1 cellular context compared by ENCODE assay signal in genomic region chrX:150547511-150548115, GRCh38.
TF ChIP-seq lines count a peak whose summit lies in the region.

No MANE protein-coding gene starts in this region.

TF ChIP-seq in HepG2, 621 proteins besides CTCF, POLR2A, EP300 and RAD21 (continued from another document and continues in another):
- TF ChIP-seq THAP8 (CRISPR knock-in tag; IDR thresholded peaks at IDR 0.05; ENCODE audit: borderline replicate concordance) (no peak), NFYC (CRISPR knock-in tag; IDR thresholded peaks at IDR 0.05) (peak; percentile 74), TRIM24 (CRISPR knock-in tag; IDR thresholded peaks at IDR 0.05) (no peak), CSRNP1 (CRISPR knock-in tag; IDR thresholded peaks at IDR 0.05) (peak; percentile 56; the same call in 1 of the 2 replicates), ZNF136 (CRISPR knock-in tag; IDR thresholded peaks at IDR 0.05; ENCODE audit: low read depth) (no peak), ZNF280D (CRISPR knock-in tag; IDR thresholded peaks at IDR 0.05) (0 out of 2 replicates have a peak, but pooled peaks have one; percentile 64), BATF2 (CRISPR knock-in tag; IDR thresholded peaks at IDR 0.05) (no peak), CENPBD1 (CRISPR knock-in tag; IDR thresholded peaks at IDR 0.05; ENCODE audit: borderline replicate concordance, low read depth) (peak; percentile 79; the same call in 1 of the 2 replicates), RNF219 (CRISPR knock-in tag; IDR thresholded peaks at IDR 0.05) (no peak), ZNF816 (CRISPR knock-in tag; IDR thresholded peaks at IDR 0.05; ENCODE audit: borderline replicate concordance) (no peak), FOXA3 (CRISPR knock-in tag; IDR thresholded peaks at IDR 0.05) (no peak), TOE1 (CRISPR knock-in tag; IDR thresholded peaks at IDR 0.05) (no peak), HES4 (CRISPR knock-in tag; IDR thresholded peaks at IDR 0.05; ENCODE audit: borderline replicate concordance) (no peak), ZNF160 (CRISPR knock-in tag; IDR thresholded peaks at IDR 0.05) (no peak), ZNF354B (CRISPR knock-in tag; IDR thresholded peaks at IDR 0.05) (no peak), MXD1 (CRISPR knock-in tag; IDR thresholded peaks at IDR 0.05) (peak; percentile 58; the same call in 1 of the 2 replicates), DDIT3 (CRISPR knock-in tag; IDR thresholded peaks at IDR 0.05) (no peak), ZNF17 (CRISPR knock-in tag; IDR thresholded peaks at IDR 0.05) (no peak), RAD51 (IDR thresholded peaks at IDR 0.05; ENCODE audit: borderline replicate concordance) (0 out of 2 replicates have a peak, but pooled peaks have one; percentile 25), PREB (CRISPR knock-in tag; IDR thresholded peaks at IDR 0.05) (no peak), ZBTB3 (CRISPR knock-in tag; IDR thresholded peaks at IDR 0.05; ENCODE audit: borderline replicate concordance, low read depth) (no peak), REXO4 (CRISPR knock-in tag; IDR thresholded peaks at IDR 0.05; ENCODE audit: borderline replicate concordance) (no peak), HNF4G (IDR thresholded peaks at IDR 0.05; ENCODE audit: borderline replicate concordance, low read depth, low read length) (no peak), HNF4G (CRISPR knock-in tag; IDR thresholded peaks at IDR 0.05; ENCODE audit: borderline replicate concordance, low read depth) (no peak), ATF6 (CRISPR knock-in tag; conservative IDR thresholded peaks at IDR 0.05) (no peak), IKZF4 (CRISPR knock-in tag; IDR thresholded peaks at IDR 0.05; ENCODE audit: borderline replicate concordance, low read depth, not compliant biosample characterization) (no peak), SNAPC2 (CRISPR knock-in tag; IDR thresholded peaks at IDR 0.05) (no peak), THAP9 (CRISPR knock-in tag; IDR thresholded peaks at IDR 0.05; ENCODE audit: borderline replicate concordance) (no peak), ZZZ3 (CRISPR knock-in tag; IDR thresholded peaks at IDR 0.05; ENCODE audit: borderline replicate concordance) (no peak), ZFX (CRISPR knock-in tag; IDR thresholded peaks at IDR 0.05; ENCODE audit: low read depth) (peak; percentile 53), SNRNP70 (IDR thresholded peaks at IDR 0.05; ENCODE audit: low read depth, low read length) (no peak), HDAC6 (IDR thresholded peaks at IDR 0.05; ENCODE audit: low read depth, low read length) (no peak), BORCS8-MEF2B (CRISPR knock-in tag; IDR thresholded peaks at IDR 0.05) (peak; percentile 62; the same call in 1 of the 2 replicates), NFE2L2 (IDR thresholded peaks at IDR 0.05; ENCODE audit: low read length) (no peak), SP2 (CRISPR knock-in tag; IDR thresholded peaks at IDR 0.05) (no peak; the same call in 1 of the 2 replicates), TMF1 (CRISPR knock-in tag; IDR thresholded peaks at IDR 0.05; ENCODE audit: low read depth) (no peak), CBX2 (IDR thresholded peaks at IDR 0.05; ENCODE audit: low read depth, low read length) (no peak), CBX2 (CRISPR knock-in tag; IDR thresholded peaks at IDR 0.05; ENCODE audit: low read depth) (no peak), CSRNP2 (CRISPR knock-in tag; conservative IDR thresholded peaks at IDR 0.05; ENCODE audit: low read depth) (no peak), THYN1 (CRISPR knock-in tag; IDR thresholded peaks at IDR 0.05; ENCODE audit: borderline replicate concordance, low read depth) (no peak), POLR2AphosphoS2 (IDR thresholded peaks at IDR 0.05; ENCODE audit: low read depth, low read length) (no peak), ZSCAN29 (CRISPR knock-in tag; conservative IDR thresholded peaks at IDR 0.05) (no peak)
